8 cellular contexts compared by ENCODE assay signal in genomic region chr2:74250189-74250631, GRCh38. TPM values are rescaled to one million over a fixed set of nuclear protein-coding genes. Genes with fewer than 3 reads are reported as not detected.
DNase-seq lines count a peak whose midpoint lies in the region; ATAC-seq, FAIRE-seq and TF ChIP-seq lines count a peak whose summit lies in the region.
"Had no signal": no experiment of that assay in that cellular context is flagged by ENCODE, and none has a peak within 500 bp of the region (broad histone marks: within the 10 kb centered on the region; RNA-seq: fewer than 3 reads in every experiment).

No MANE protein-coding gene starts in this region.

- TF ChIP-seq CTCF in brain microvascular endothelial cell (IDR thresholded peaks at IDR 0.05; ENCODE audit: low read depth, low read length, missing control alignments), result peak; percentile 85

- no peaks in the 10 kb centered on the region for H3K36me3 ChIP-seq in brain microvascular endothelial cell (replicated peaks)

- no peak overlapping the region for H3K4me3 ChIP-seq in brain microvascular endothelial cell (ENCODE audit: low read depth, low read length)

- in situ Hi-C loops in brain microvascular endothelial cell (cut with HindIII; ENCODE audit: low pct_ligation_motif_present, low sequenced_read_pairs), result no loop called here

- no peak for ATAC-seq in GM21619 (IDR thresholded peaks at IDR 0.05; ENCODE audit: unreplicated experiment)

- peaks cover 3% of the 10 kb centered on the region for H3K27me3 ChIP-seq in brain microvascular endothelial cell (replicated peaks)

- FAIRE-seq in TTC549 (lab: Jason Lieb, UNC), result peak; percentile 68
- FAIRE-seq: endometrium had no signal

- no peak overlapping the region for H3K27ac ChIP-seq in brain microvascular endothelial cell

- peak; percentile 6 for DNase-seq in GM04504 (ENCODE audit: low read depth)
- DNase-seq in LHCN-M2 (ENCODE audit: low read depth), result peak; percentile 12
- DNase-seq in brain microvascular endothelial cell, result no peak
- peak; percentile 14 for DNase-seq in kidney glomerular epithelial cell (lab: John Stamatoyannopoulos, UW)
- DNase-seq in stimulated activated CD4-positive, alpha-beta T cell treated with anti-CD3 and anti-CD28 coated beads, TNF-alpha, amount 100 ng/mL, for 1 hour (ENCODE audit: low read depth in 3 of 3, low spot score in 1 of 3), result peak in 2 of 3 donors; percentile 9 to 39

RNA-seq across cellular contexts. Expression of gene MTHFD2, which starts 51.8 kb away (rescaled TPM):
- total RNA-seq in LHCN-M2 (2014; rRNA removed), result 59.0 and 60.1 TPM in 2 replicates
- 32.7 TPM for polyA plus RNA-seq in LHCN-M2 (2012)
